8 cellular contexts compared by ENCODE assay signal in the genomic region with DNA sequence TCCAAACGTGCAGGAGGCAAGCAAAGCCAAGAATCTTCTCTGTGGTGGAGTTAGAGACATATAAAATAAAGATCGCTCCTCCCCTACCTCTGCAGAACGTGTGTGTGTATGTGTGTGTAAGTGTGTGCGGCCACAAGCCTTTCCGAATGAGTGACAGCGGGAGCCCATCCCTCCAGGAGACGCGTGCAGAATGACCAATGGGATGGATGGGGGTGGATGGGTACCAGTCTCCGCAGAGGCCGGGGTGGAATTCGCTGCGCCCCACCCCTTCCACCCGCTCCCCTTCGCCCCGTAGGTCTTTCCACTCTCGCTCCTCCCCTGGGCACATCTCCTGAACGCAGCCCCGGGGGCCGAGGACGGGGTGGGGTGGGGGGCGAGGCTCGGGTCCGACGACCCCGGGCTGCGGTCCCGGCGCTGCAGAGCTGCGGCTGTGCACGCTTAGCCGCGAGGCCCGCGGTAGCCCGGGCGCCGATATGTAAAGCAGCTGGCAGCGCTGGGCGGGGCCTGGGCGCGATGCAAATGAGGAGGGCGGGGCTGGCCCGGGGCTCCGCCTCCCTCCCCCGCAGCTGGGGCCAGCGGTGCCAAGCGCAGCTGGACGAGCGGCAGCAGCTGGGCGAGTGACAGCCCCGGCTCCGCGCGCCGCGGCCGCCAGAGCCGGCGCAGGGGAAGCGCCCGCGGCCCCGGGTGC. TPM values are rescaled to one million over a fixed set of nuclear protein-coding genes. Genes with fewer than 3 reads are reported as not detected.
DNase-seq lines count a peak whose midpoint lies in the region; ATAC-seq and TF ChIP-seq lines count a peak whose summit lies in the region.

A gene (plus strand): TSS at position 594 of the 688 bp plus-strand sequence.

- H3K4me3 ChIP-seq in HL-60 (replicated peaks; ENCODE audit: insufficient read depth, low read length) (peak within 1 kb of the TSS; percentile 84), astrocyte of the cerebellum (ENCODE audit: low read depth, low read length) (peak within 1 kb of the TSS; percentile 9), iPS-18a (ENCODE audit: low read length) (peak within 1 kb of the TSS; percentile 65), skin epidermis (peak within 1 kb of the TSS; percentile 43 to 59 (median 55))

- H3K27me3 ChIP-seq in HL-60 (ENCODE audit: insufficient read depth, poor library complexity, severe bottlenecking) (no peaks in the 10 kb centered on the region), iPS-18a (ENCODE audit: control insufficient read depth, insufficient read depth, low read length) (peaks cover 43% of the 10 kb centered on the region)

- H3K27ac Mint-ChIP-seq in T-helper 2 cell treated with Interferon-gamma antibody and Interleukin-4, amounts not matched to agents 5 μg/mL and 100 μg/mL, for 36 hours: peak within 1 kb of the TSS; percentile 76
- no peak within 1 kb of the TSS for H3K27ac Mint-ChIP-seq in HFFc6

- H3K27me3 Mint-ChIP-seq in T-helper 2 cell treated with Interferon-gamma antibody and Interleukin-4, amounts not matched to agents 5 μg/mL and 100 μg/mL, for 36 hours (ENCODE audit: low read depth): no peaks in the 10 kb centered on the region
- peaks cover 9% of the 10 kb centered on the region for H3K27me3 Mint-ChIP-seq in HFFc6 (ENCODE audit: insufficient read depth)

- H3K27ac ChIP-seq in HL-60 (replicated peaks) (peak within 1 kb of the TSS; percentile 72), iPS-18a (ENCODE audit: low read length) (no peak within 1 kb of the TSS), skin epidermis (peak within 1 kb of the TSS in 13 of 21 experiments; percentile 37 to 87 (median 67))

- H3K36me3 ChIP-seq in iPS-18a (ENCODE audit: control insufficient read depth, low read depth, low read length): no peaks in the 10 kb centered on the region

- peaks cover 14% of the 10 kb centered on the region for H3K4me1 ChIP-seq in iPS-18a (ENCODE audit: control insufficient read depth, low read depth, low read length)

- TF ChIP-seq CTCF in HL-60 (IDR thresholded peaks at IDR 0.05; ENCODE audit: insufficient read depth, low read length) (no peak), astrocyte of the cerebellum (IDR thresholded peaks at IDR 0.05; ENCODE audit: low read depth, low read length, missing control alignments) (no peak), HFFc6 (IDR thresholded peaks at IDR 0.05) (no peak)

- ATAC-seq in GM19452 (IDR thresholded peaks at IDR 0.05; ENCODE audit: unreplicated experiment): peak; percentile 75

- H3K9ac ChIP-seq in iPS-18a (ENCODE audit: low read length): peak within 1 kb of the TSS; percentile 48

- in situ Hi-C loops in astrocyte of the cerebellum (cut with HindIII; ENCODE audit: low sequenced_read_pairs): no loop called here

- DNase-seq in CMK (ENCODE audit: low read depth) (peak; percentile 70), HL-60 (ENCODE audit: low read depth in 1 of 2, low spot score in 1 of 2) (peak in 1 of 2 experiments; percentile 88), astrocyte of the cerebellum (ENCODE audit: low read depth) (no peak), HFFc6 (no peak)
- peak; percentile 94 for DNase-seq in T-helper 2 cell treated with Interferon-gamma antibody and Interleukin-4, amounts not matched to agents 5 μg/mL and 100 μg/mL, for 36 hours (ENCODE audit: low spot score)

- no peaks in the 10 kb centered on the region for H3K9me3 ChIP-seq in iPS-18a (ENCODE audit: control insufficient read depth, low read depth, low read length)

- H3K4me1 Mint-ChIP-seq in T-helper 2 cell treated with Interferon-gamma antibody and Interleukin-4, amounts not matched to agents 5 μg/mL and 100 μg/mL, for 36 hours (ENCODE audit: low read depth): peaks cover 57% of the 10 kb centered on the region
- no peaks in the 10 kb centered on the region for H3K4me1 Mint-ChIP-seq in HFFc6 (ENCODE audit: low read depth)

- H3K36me3 Mint-ChIP-seq in T-helper 2 cell treated with Interferon-gamma antibody and Interleukin-4, amounts not matched to agents 5 μg/mL and 100 μg/mL, for 36 hours (ENCODE audit: low read depth): peaks cover 31% of the 10 kb centered on the region
- H3K36me3 Mint-ChIP-seq in HFFc6 (ENCODE audit: low read depth): peaks cover 6% of the 10 kb centered on the region; the same call in 1 of the 2 replicates

- peak within 1 kb of the TSS; percentile 94 for H3K4me3 Mint-ChIP-seq in T-helper 2 cell treated with Interferon-gamma antibody and Interleukin-4, amounts not matched to agents 5 μg/mL and 100 μg/mL, for 36 hours
- no peak within 1 kb of the TSS for H3K4me3 Mint-ChIP-seq in HFFc6

- peaks cover 7% of the 10 kb centered on the region for H3K9me3 Mint-ChIP-seq in T-helper 2 cell treated with Interferon-gamma antibody and Interleukin-4, amounts not matched to agents 5 μg/mL and 100 μg/mL, for 36 hours
- H3K9me3 Mint-ChIP-seq in HFFc6: peaks cover 19% of the 10 kb centered on the region

RNA-seq across cellular contexts. Expression of the gene that starts here (rescaled TPM):
- not detected for total RNA-seq in HFFc6 (2021; fragmentation: NEBNext Ultra II Directional; extraction: Animal tissue kit (Norgen Biotek cat#: 25700))

Comparison
In these comparisons a context has a peak if more than half of its experiments do, and no peak if none do; other contexts are left out.
1. DNase-seq: peak in CMK (single experiment) and T-helper 2 cell treated with Interferon-gamma antibody and Interleukin-4, amounts not matched to agents 5 μg/mL and 100 μg/mL, for 36 hours (single experiment); none in astrocyte of the cerebellum (single experiment) and HFFc6 (single experiment).
2. H3K4me3 ChIP-seq: peak in every context shown above with its lines; median percentile 84 in HL-60; 65 in iPS-18a; 55 in skin epidermis; 9 in astrocyte of the cerebellum.